20 cellular contexts compared by ENCODE assay signal in genomic region chr2:228798931-228799588, GRCh38.
DNase-seq lines count a peak whose midpoint lies in the region; ATAC-seq and TF ChIP-seq lines count a peak whose summit lies in the region.
"Had no signal": no experiment of that assay in that cellular context is flagged by ENCODE, and none has a peak within 500 bp of the region (broad histone marks: within the 10 kb centered on the region; RNA-seq: fewer than 3 reads in every experiment).

No MANE protein-coding gene starts in this region.

- H3K9me3 Mint-ChIP-seq in nephron: no peaks in the 10 kb centered on the region

- H3K4me3 Mint-ChIP-seq in nephron: no peak overlapping the region
- H3K4me3 Mint-ChIP-seq: CD8-positive, alpha-beta T cell had no signal

- H3K4me3 ChIP-seq in fibroblast of mammary gland (ENCODE audit: control insufficient read depth, low read depth, low read length): no peak overlapping the region
- H3K4me3 ChIP-seq: K562, MG63, SJCRH30 had no signal

- H3K4me1 Mint-ChIP-seq in nephron: peaks cover 18% of the 10 kb centered on the region

- DNase-seq in RPMI7951 (ENCODE audit: low read depth) (peak; percentile 15), fibroblast of mammary gland (ENCODE audit: low read depth) (peak; percentile 2), SKM-1 treated with dmso at 0.1 percent for 144 hours (lab: John Stamatoyannopoulos, UW; ENCODE audit: unreplicated experiment) (no peak), activated gamma-delta T cell (lab: John Stamatoyannopoulos, UW) (no peak)
- DNase-seq: AML-193; C1 segment of cervical spinal cord; CD8-positive, alpha-beta T cell; DMS153; MG63; NCI-H1417 treated with DMSO at 0.1 percent for 48 hours; NCI-H2029; NCI-H2227 treated with DMSO at 0.1 percent for 48 hours; NCI-H510A; NCI-H748 treated with DMSO at 0.1 percent for 48 hours; SJCRH30 had no signal

- no peak for ATAC-seq in HG02678 (IDR thresholded peaks at IDR 0.05; ENCODE audit: unreplicated experiment)
- ATAC-seq in GM18520 (IDR thresholded peaks at IDR 0.05; ENCODE audit: unreplicated experiment): no peak
- ATAC-seq: CD8-positive, alpha-beta T cell; HepG2; K562 had no signal

- H3K27me3 Mint-ChIP-seq in nephron (ENCODE audit: low read depth): peaks cover 4% of the 10 kb centered on the region

- TF ChIP-seq CTCF in fibroblast of mammary gland (conservative IDR thresholded peaks at IDR 0.05; ENCODE audit: control insufficient read depth, insufficient read depth, low read depth, low read length) (no peak), nephron (IDR thresholded peaks at IDR 0.05; ENCODE audit: unreplicated experiment in 3 of 3) (no peak)

- H3K27ac Mint-ChIP-seq in nephron: peak overlapping the region; percentile 79 to 91 (median 79)
- H3K27ac Mint-ChIP-seq: CD8-positive, alpha-beta T cell had no signal

- H3K36me3 Mint-ChIP-seq in nephron (ENCODE audit: low read depth): no peaks in the 10 kb centered on the region
- H3K36me3 Mint-ChIP-seq: CD8-positive, alpha-beta T cell had no signal

Comparison
In these comparisons a context has a peak if more than half of its experiments do, and no peak if none do; other contexts are left out.
1. DNase-seq: peak in RPMI7951 (single experiment) and fibroblast of mammary gland (single experiment); none in SKM-1 treated with dmso at 0.1 percent for 144 hours (single experiment) and activated gamma-delta T cell (single experiment).